ENCODE assay signal across 22 cellular contexts in genomic region chr1:245010018-245010614, GRCh38.
"Had no signal": no experiment of that assay in that cellular context is flagged by ENCODE, and none has a peak within 500 bp of the region (broad histone marks: within the 10 kb centered on the region; RNA-seq: fewer than 3 reads in every experiment).

No MANE protein-coding gene starts in this region.

- DNase-seq: head of caudate nucleus; islet precursor cell; mesendoderm; midbrain; naive thymus-derived CD8-positive, alpha-beta T cell; ovary; retina; right lobe of liver; stimulated activated CD4-positive, alpha-beta T cell treated with anti-CD3 and anti-CD28 coated beads, Interleukin-1b, Interleukin-23, amount 100 ng/mL, for 48 hours; stimulated activated CD4-positive, alpha-beta T cell treated with anti-CD3 and anti-CD28 coated beads, Interleukin-2, amount 100 ng/mL, for 48 hours; stimulated activated CD4-positive, alpha-beta T cell treated with anti-CD3 and anti-CD28 coated beads, Interleukin-4, amount 100 ng/mL, for 4 hours; stimulated activated CD8-positive, alpha-beta memory T cell treated with anti-CD3 and anti-CD28 coated beads, Interleukin-4, amount 100 ng/mL, for 48 hours; stimulated activated naive CD4-positive, alpha-beta T cell treated with Interleukin-2 at 50 U/mL for 16 hours; stimulated activated naive CD8-positive, alpha-beta T cell treated with anti-CD3 and anti-CD28 coated beads, Interleukin-15, amount 100 ng/mL, for 72 hours; substantia nigra; uterus had no signal

- ATAC-seq: left lobe of liver; naive thymus-derived CD8-positive, alpha-beta T cell; right lobe of liver; stimulated activated memory B cell treated with anti-CD40 and anti-IgM and Interleukin-4, amounts not matched to agents 10 μg/mL and 1 μg/mL and 100 μg/mL, for 72 hours; stimulated activated naive CD8-positive, alpha-beta T cell treated with anti-CD3 and anti-CD28 coated beads, Interleukin-15, amount 100 ng/mL, for 72 hours had no signal

- H3K4me3 ChIP-seq: hepatocyte, lung, ovary, right lobe of liver, smooth muscle cell, tibial nerve, uterus had no signal

- H3K27ac ChIP-seq: hepatocyte, ovary, right lobe of liver, tibial nerve, uterus had no signal

- H3K36me3 ChIP-seq: ovary, right lobe of liver, uterus had no signal

- H3K9me3 ChIP-seq: ovary, right lobe of liver, tibial nerve, uterus had no signal

- H3K4me1 ChIP-seq: right lobe of liver, tibial nerve, uterus had no signal

- H3K27me3 ChIP-seq: hepatocyte, ovary, right lobe of liver, tibial nerve, uterus had no signal
